ENCODE assay signal across 27 cellular contexts in genomic region chr6:39167866-39168625, GRCh38.
"Had no signal": no experiment of that assay in that cellular context is flagged by ENCODE, and none has a peak within 500 bp of the region (broad histone marks: within the 10 kb centered on the region; RNA-seq: fewer than 3 reads in every experiment).

No MANE protein-coding gene starts in this region.

- H3K4me1 ChIP-seq: ascending aorta, breast epithelium, colonic mucosa had no signal

- H3K36me3 ChIP-seq: ascending aorta, breast epithelium, colonic mucosa, esophagus squamous epithelium, gastroesophageal sphincter had no signal

- H3K9me3 Mint-ChIP-seq: activated CD4-positive, alpha-beta T cell treated with anti-CD3 and anti-CD28 coated beads, Interleukin-2, amount 10 ng/mL, durations not matched to agents 24 days and 14 days; activated naive CD4-positive, alpha-beta T cell treated with anti-CD3 and anti-CD28 coated beads, Interleukin-2, amount 50 U/mL, for 72 hours had no signal

- H3K9me3 ChIP-seq: ascending aorta, colonic mucosa had no signal

- ATAC-seq: activated CD4-positive, alpha-beta T cell treated with anti-CD3 and anti-CD28 coated beads for 36 hours; activated CD8-positive, alpha-beta memory T cell treated with anti-CD3 and anti-CD28 coated beads, Interleukin-2, amount 10 ng/mL, durations not matched to agents 7 days and 5 days; activated CD8-positive, alpha-beta T cell treated with anti-CD3 and anti-CD28 coated beads, Interleukin-2, amount 10 ng/mL, durations not matched to agents 7 days and 5 days; activated naive CD4-positive, alpha-beta T cell treated with anti-CD3 and anti-CD28 coated beads, Interleukin-2, amount 50 U/mL, for 72 hours; activated naive CD8-positive, alpha-beta T cell treated with anti-CD3 and anti-CD28 coated beads, Interleukin-2, amount 50 U/mL, for 24 hours; gastroesophageal sphincter had no signal

- H3K27ac ChIP-seq: ascending aorta, colonic mucosa, epithelial cell of prostate, esophagus squamous epithelium, gastroesophageal sphincter had no signal

- H3K4me3 ChIP-seq: ascending aorta, breast epithelium, colonic mucosa, esophagus squamous epithelium, gastroesophageal sphincter had no signal

- DNase-seq: activated CD4-positive, alpha-beta memory T cell treated with anti-CD3 and anti-CD28 coated beads for 36 hours; activated CD4-positive, alpha-beta T cell treated with anti-CD3 and anti-CD28 coated beads for 36 hours; activated CD4-positive, alpha-beta T cell treated with anti-CD3 and anti-CD28 coated beads, Interleukin-2, amount 10 ng/mL, durations not matched to agents 24 days and 14 days; activated CD4-positive, CD25-positive, alpha-beta regulatory T cell; activated CD4-positive, CD25-positive, alpha-beta regulatory T cell treated with anti-CD3 and anti-CD28 coated beads, Interleukin-2, amount 50 U/mL, for 72 hours; activated CD8-positive, alpha-beta memory T cell treated with anti-CD3 and anti-CD28 coated beads, Interleukin-2, amount 10 ng/mL, durations not matched to agents 7 days and 5 days; activated CD8-positive, alpha-beta memory T cell treated with anti-CD3 and anti-CD28 coated beads, Interleukin-2, amount 50 U/mL, for 4 hours; activated CD8-positive, alpha-beta T cell treated with anti-CD3 and anti-CD28 coated beads, Interleukin-2, amount 10 ng/mL, durations not matched to agents 7 days and 5 days; activated gamma-delta T cell; activated naive CD4-positive, alpha-beta T cell; activated naive CD4-positive, alpha-beta T cell treated with anti-CD3 and anti-CD28 coated beads, Interleukin-2, amount 10 ng/mL, durations not matched to agents 7 days and 5 days; activated naive CD8-positive, alpha-beta T cell treated with anti-CD3 and anti-CD28 coated beads, Interleukin-2, amount 50 U/mL, for 24 hours; activated T-cell treated with anti-CD3 and anti-CD28 coated beads, Interleukin-2, amount 50 U/mL, for 1 hour; activated T-cell treated with anti-CD3 and anti-CD28 coated beads, Interleukin-2, amount 50 U/mL, for 48 hours; central memory CD4-positive, alpha-beta T cell; cerebellar nuclear complex; colonic mucosa; effector CD8-positive, alpha-beta T cell; esophagus squamous epithelium; foreskin melanocyte; T-helper 2 cell had no signal

- H3K27me3 Mint-ChIP-seq: activated CD4-positive, alpha-beta T cell treated with anti-CD3 and anti-CD28 coated beads, Interleukin-2, amount 10 ng/mL, durations not matched to agents 24 days and 14 days; activated CD8-positive, alpha-beta memory T cell treated with anti-CD3 and anti-CD28 coated beads, Interleukin-2, amount 10 ng/mL, durations not matched to agents 7 days and 5 days had no signal

- H3K27me3 ChIP-seq: ascending aorta, breast epithelium, colonic mucosa had no signal

- H3K4me1 Mint-ChIP-seq: activated naive CD4-positive, alpha-beta T cell treated with anti-CD3 and anti-CD28 coated beads, Interleukin-2, amount 10 ng/mL, durations not matched to agents 7 days and 5 days had no signal

- H3K27ac Mint-ChIP-seq: activated CD4-positive, alpha-beta memory T cell treated with anti-CD3 and anti-CD28 coated beads for 36 hours; activated CD4-positive, alpha-beta T cell treated with anti-CD3 and anti-CD28 coated beads for 36 hours; activated CD4-positive, alpha-beta T cell treated with anti-CD3 and anti-CD28 coated beads, Interleukin-2, amount 10 ng/mL, durations not matched to agents 24 days and 14 days; activated CD8-positive, alpha-beta memory T cell treated with anti-CD3 and anti-CD28 coated beads, Interleukin-2, amount 10 ng/mL, durations not matched to agents 7 days and 5 days; activated CD8-positive, alpha-beta T cell treated with anti-CD3 and anti-CD28 coated beads, Interleukin-2, amount 10 ng/mL, durations not matched to agents 7 days and 5 days; activated naive CD4-positive, alpha-beta T cell treated with anti-CD3 and anti-CD28 coated beads, Interleukin-2, amount 10 ng/mL, durations not matched to agents 7 days and 5 days; activated naive CD4-positive, alpha-beta T cell treated with anti-CD3 and anti-CD28 coated beads, Interleukin-2, amount 50 U/mL, for 72 hours; activated naive CD8-positive, alpha-beta T cell treated with anti-CD3 and anti-CD28 coated beads, Interleukin-2, amount 50 U/mL, for 24 hours; brain had no signal

- H3K4me3 Mint-ChIP-seq: activated CD4-positive, alpha-beta memory T cell treated with anti-CD3 and anti-CD28 coated beads for 36 hours; activated CD4-positive, alpha-beta T cell treated with anti-CD3 and anti-CD28 coated beads for 36 hours; activated CD4-positive, alpha-beta T cell treated with anti-CD3 and anti-CD28 coated beads, Interleukin-2, amount 10 ng/mL, durations not matched to agents 24 days and 14 days; activated CD8-positive, alpha-beta memory T cell treated with anti-CD3 and anti-CD28 coated beads, Interleukin-2, amount 10 ng/mL, durations not matched to agents 7 days and 5 days; activated CD8-positive, alpha-beta T cell treated with anti-CD3 and anti-CD28 coated beads, Interleukin-2, amount 10 ng/mL, durations not matched to agents 7 days and 5 days; activated naive CD4-positive, alpha-beta T cell treated with anti-CD3 and anti-CD28 coated beads, Interleukin-2, amount 10 ng/mL, durations not matched to agents 7 days and 5 days; activated naive CD8-positive, alpha-beta T cell treated with anti-CD3 and anti-CD28 coated beads, Interleukin-2, amount 50 U/mL, for 24 hours; brain had no signal

- H3K36me3 Mint-ChIP-seq: activated CD4-positive, alpha-beta memory T cell treated with anti-CD3 and anti-CD28 coated beads for 36 hours; activated naive CD4-positive, alpha-beta T cell treated with anti-CD3 and anti-CD28 coated beads, Interleukin-2, amount 10 ng/mL, durations not matched to agents 7 days and 5 days; activated naive CD4-positive, alpha-beta T cell treated with anti-CD3 and anti-CD28 coated beads, Interleukin-2, amount 50 U/mL, for 72 hours; brain had no signal
